2 cellular contexts compared by ENCODE assay signal in genomic region chr3:50297384-50297775, GRCh38.
TF ChIP-seq lines count a peak whose summit lies in the region.

No MANE protein-coding gene starts in this region.

TF ChIP-seq in IMR-90, 13 proteins besides CTCF, POLR2A, EP300 and RAD21:
- no peak for TF ChIP-seq SMC3 (IDR thresholded peaks at IDR 0.05; ENCODE audit: low read depth, low read length)
- no peak for TF ChIP-seq MXI1 (IDR thresholded peaks at IDR 0.05; ENCODE audit: borderline replicate concordance, low read depth, low read length)
- no peak for TF ChIP-seq RCOR1 (IDR thresholded peaks at IDR 0.05; ENCODE audit: insufficient replicate concordance, low read length)
- TF ChIP-seq RFX5 (IDR thresholded peaks at IDR 0.05; ENCODE audit: low read depth, low read length): no peak
- TF ChIP-seq FOS (IDR thresholded peaks at IDR 0.05; ENCODE audit: low read depth, low read length): no peak
- no peak for TF ChIP-seq BHLHE40 (IDR thresholded peaks at IDR 0.05; ENCODE audit: low read depth, low read length)
- TF ChIP-seq CHD1 (IDR thresholded peaks at IDR 0.05; ENCODE audit: low read depth, low read length): no peak
- no peak for TF ChIP-seq MAZ (IDR thresholded peaks at IDR 0.05; ENCODE audit: borderline replicate concordance, low read depth, low read length)
- TF ChIP-seq MAFK (IDR thresholded peaks at IDR 0.05; ENCODE audit: low read depth, low read length): no peak
- no peak for TF ChIP-seq ELK1 (IDR thresholded peaks at IDR 0.05; ENCODE audit: borderline replicate concordance, low read depth, low read length)
- TF ChIP-seq NFE2L2 (IDR thresholded peaks at IDR 0.05; ENCODE audit: low read depth, low read length): no peak
- no peak for TF ChIP-seq USF2 (IDR thresholded peaks at IDR 0.05; ENCODE audit: low read depth, low read length)
- TF ChIP-seq CEBPB (IDR thresholded peaks at IDR 0.05; ENCODE audit: low read depth, low read length): no peak

TF ChIP-seq in K562, 482 proteins besides CTCF, POLR2A, EP300 and RAD21:
- TF ChIP-seq ZNF764 (CRISPR knock-in tag; IDR thresholded peaks at IDR 0.05; ENCODE audit: low read depth): no peak
- no peak for TF ChIP-seq MLLT1 (IDR thresholded peaks at IDR 0.05)
- TF ChIP-seq CREB3 (tag; conservative IDR thresholded peaks at IDR 0.05; ENCODE audit: low read depth): no peak
- no peak for TF ChIP-seq BRD9 (IDR thresholded peaks at IDR 0.05; ENCODE audit: low read depth, partially characterized antibody)
